ENCODE assay signal across 29 cellular contexts in the genomic region with DNA sequence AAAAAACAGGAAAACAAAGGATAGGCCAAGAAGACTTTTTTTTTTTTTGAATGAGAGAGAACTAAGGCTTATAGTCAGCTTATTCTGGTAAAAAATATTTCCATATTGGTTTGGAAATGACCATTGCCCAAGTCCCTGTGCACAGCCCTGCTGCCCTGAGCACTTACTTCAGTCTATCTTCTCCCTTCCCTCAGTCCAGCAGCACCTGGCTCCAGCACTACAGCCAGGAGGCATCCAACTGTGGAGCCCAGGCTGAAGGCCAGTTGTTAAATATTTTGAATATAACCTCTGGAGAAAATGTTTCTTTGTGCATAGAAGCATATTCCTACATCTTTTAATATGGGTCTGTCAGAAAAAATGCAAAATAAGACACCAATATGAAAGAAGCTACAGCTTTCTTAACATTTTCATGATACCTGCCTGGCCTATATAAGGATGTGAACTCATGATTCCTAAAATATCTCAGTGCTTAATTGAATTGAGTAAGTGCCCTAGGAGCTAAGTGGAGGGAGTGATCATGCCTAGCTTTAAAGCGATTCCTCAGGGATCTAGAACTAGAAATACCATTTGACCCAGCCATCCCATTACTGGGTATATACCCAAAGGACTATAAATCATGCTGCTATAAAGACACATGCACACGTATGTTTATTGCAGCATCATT. TPM values are rescaled to one million over a fixed set of nuclear protein-coding genes. Genes with fewer than 3 reads are reported as not detected.
"Had no signal": no experiment of that assay in that cellular context is flagged by ENCODE, and none has a peak within 500 bp of the region (broad histone marks: within the 10 kb centered on the region; RNA-seq: fewer than 3 reads in every experiment).

No MANE protein-coding gene starts in this region.

- H3K36me3 ChIP-seq: colonic mucosa, esophagus squamous epithelium had no signal

- H3K27ac ChIP-seq: colonic mucosa, coronary artery, dorsolateral prefrontal cortex, epithelial cell of prostate, esophagus muscularis mucosa, esophagus squamous epithelium, foreskin keratinocyte, gastrocnemius medialis, gastroesophageal sphincter, heart left ventricle, heart right ventricle had no signal

- H3K27ac Mint-ChIP-seq: dendritic cell treated with granulocyte-macrophage colony-stimulating factor and Interleukin-4, amounts not matched to agents 40 ng/mL and 50 ng/mL, for 4 days; effector memory CD8-positive, alpha-beta T cell; endodermal cell had no signal

- H3K4me3 Mint-ChIP-seq: dendritic cell treated with granulocyte-macrophage colony-stimulating factor and Interleukin-4, amounts not matched to agents 40 ng/mL and 50 ng/mL, for 4 days; effector memory CD8-positive, alpha-beta T cell; endodermal cell had no signal

- H3K27me3 Mint-ChIP-seq: dendritic cell treated with granulocyte-macrophage colony-stimulating factor and Interleukin-4, amounts not matched to agents 40 ng/mL and 50 ng/mL, for 4 days; effector memory CD8-positive, alpha-beta T cell had no signal

- ATAC-seq: effector memory CD8-positive, alpha-beta T cell; esophagus mucosa; foreskin keratinocyte; gastroesophageal sphincter; heart left ventricle; heart right ventricle had no signal

- DNase-seq: colonic mucosa; cortex of kidney; dermis blood vessel endothelial cell; dorsolateral prefrontal cortex; effector CD4-positive, alpha-beta T cell; effector CD8-positive, alpha-beta T cell; effector memory CD4-positive, alpha-beta T cell; effector memory CD8-positive, alpha-beta T cell; endodermal cell; erythroblast; esophagus squamous epithelium; foreskin fibroblast; foreskin keratinocyte; foreskin melanocyte; gastrocnemius medialis; glutamatergic neuron; head of caudate nucleus; heart left ventricle; heart right ventricle had no signal

- H3K27me3 ChIP-seq: colonic mucosa, dorsolateral prefrontal cortex, esophagus muscularis mucosa, esophagus squamous epithelium, foreskin keratinocyte, gastrocnemius medialis, gastroesophageal sphincter, heart left ventricle, heart right ventricle had no signal

- H3K9me3 Mint-ChIP-seq: dendritic cell treated with granulocyte-macrophage colony-stimulating factor and Interleukin-4, amounts not matched to agents 40 ng/mL and 50 ng/mL, for 4 days; effector memory CD8-positive, alpha-beta T cell; endodermal cell had no signal

- H3K4me1 Mint-ChIP-seq: endodermal cell had no signal

- H3K9me3 ChIP-seq: colonic mucosa, esophagus muscularis mucosa, esophagus squamous epithelium, gastrocnemius medialis, gastroesophageal sphincter had no signal

- H3K4me1 ChIP-seq: colonic mucosa, esophagus muscularis mucosa, esophagus squamous epithelium, foreskin keratinocyte, gastrocnemius medialis, gastroesophageal sphincter, heart left ventricle, heart right ventricle had no signal

- FAIRE-seq: colon, endometrium, endothelial cell of umbilical vein had no signal

- H3K4me3 ChIP-seq: colonic mucosa, coronary artery, dorsolateral prefrontal cortex, esophagus muscularis mucosa, esophagus squamous epithelium, gastrocnemius medialis, gastroesophageal sphincter, heart left ventricle, heart right ventricle had no signal

RNA-seq across cellular contexts. Expression of a gene that starts 14.4 kb away (rescaled TPM):
- total RNA-seq: epithelial cell of proximal tubule had no signal
